Comparison of ENCODE assay signal across 19 cellular contexts in the genomic region with DNA sequence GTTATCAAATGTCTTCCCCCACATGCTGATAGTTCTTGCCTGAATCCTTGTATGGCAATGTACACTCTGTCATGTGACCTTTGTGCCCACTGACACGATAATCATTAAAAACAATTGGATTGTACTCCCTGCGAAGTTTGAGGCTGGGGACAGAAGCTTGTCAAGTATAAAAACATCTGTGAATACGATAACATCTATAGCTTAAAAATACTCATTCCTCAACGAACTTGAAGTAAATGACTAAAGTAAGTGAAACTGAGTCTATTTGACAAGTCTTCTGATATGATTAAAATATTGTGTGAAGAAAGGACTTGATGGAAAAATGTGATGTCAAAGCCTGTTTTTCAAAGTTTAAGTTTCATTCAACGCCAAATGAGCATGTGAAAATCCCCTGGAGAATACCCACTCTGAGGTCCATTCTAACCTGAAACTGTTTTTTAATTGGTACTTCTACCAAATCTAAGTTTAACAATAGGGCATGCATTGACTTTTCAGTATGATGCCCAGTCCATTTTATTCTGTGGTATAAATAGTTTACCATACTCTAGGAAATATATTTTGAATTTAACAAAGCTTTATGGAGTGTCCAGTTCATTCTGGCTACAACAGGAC.
A peak's percentile ranks its signal among the peaks of the same experiment; 100 is the strongest.
DNase-seq lines count a peak whose midpoint lies in the region; ATAC-seq, FAIRE-seq and TF ChIP-seq lines count a peak whose summit lies in the region.
"Had no signal": no experiment of that assay in that cellular context is flagged by ENCODE, and none has a peak within 500 bp of the region (broad histone marks: within the 10 kb centered on the region; RNA-seq: fewer than 3 reads in every experiment).

No MANE protein-coding gene starts in this region.

- H3K27me3 ChIP-seq in OCI-LY3 (ENCODE audit: low read depth, low read length) (no peaks in the 10 kb centered on the region), GM12878 (replicated peaks in 1 of 2; ENCODE audit: control insufficient read depth in 2 of 2, insufficient read depth in 2 of 2, low read length in 1 of 2) (no peaks in the 10 kb centered on the region), SK-N-SH (ENCODE audit: insufficient read depth) (no peaks in the 10 kb centered on the region)

- H3K27me3 Mint-ChIP-seq in activated T-cell treated with anti-CD3 and anti-CD28 coated beads, Interleukin-2, amount 50 U/mL, for 24 hours = peaks cover 10% of the 10 kb centered on the region
- H3K27me3 Mint-ChIP-seq: CD4-positive, alpha-beta T cell had no signal

- in situ Hi-C loops in GM12878 (cut with MboI) = no loop called here

- no TSS peak for BruUV-seq in GM12878 (replicated peaks; lab: Mats Ljungman, UMichigan)

- H3K4me3 ChIP-seq in GM12865 (ENCODE audit: low read depth, low read length) (no peak overlapping the region), OCI-LY3 (ENCODE audit: low read length) (peak overlapping the region; percentile 53), GM12878 (no peak overlapping the region), SK-N-SH (ENCODE audit: low read depth in 2 of 2, low read length in 1 of 2) (no peak overlapping the region)

- WGBS in GM12878 (ENCODE audit: insufficient coverage, insufficient replicate concordance, low lambda C conversion rate, missing lambda C conversion rate) = 2% methylated on average over 5 of the region's 5 CpGs
- WGBS in SK-N-SH (ENCODE audit: low lambda C conversion rate) = 2% methylated on average over 5 of the region's 5 CpGs

- TF ChIP-seq CTCF in GM12865 (IDR thresholded peaks at IDR 0.05; ENCODE audit: insufficient read depth, low read depth, low read length, missing control alignments) = no peak
- TF ChIP-seq CTCF in OCI-LY3 (IDR thresholded peaks at IDR 0.05; ENCODE audit: low read depth, low read length) = no peak
- no peak for TF ChIP-seq CTCF in GM12878 (IDR thresholded peaks at IDR 0.05 in 2 of 3, conservative IDR thresholded peaks at IDR 0.05 in 1 of 3; ENCODE audit: control insufficient read depth in 2 of 3, extremely low read depth in 1 of 3, insufficient read depth in 1 of 3, low read depth in 3 of 3, low read length in 3 of 3)
- TF ChIP-seq CTCF in SK-N-SH (IDR thresholded peaks at IDR 0.05) = no peak

- H3K27ac Mint-ChIP-seq in activated T-cell treated with anti-CD3 and anti-CD28 coated beads, Interleukin-2, amount 50 U/mL, for 24 hours = peak overlapping the region; percentile 93
- H3K27ac Mint-ChIP-seq: CD4-positive, alpha-beta T cell had no signal

- DNase-seq in activated T-cell treated with anti-CD3 and anti-CD28 coated beads, Interleukin-2, amount 50 U/mL, for 24 hours = no peak
- DNase-seq in activated T-cell treated with anti-CD3 and anti-CD28 coated beads for 4 hours (no peak), GM12865 (ENCODE audit: low read depth) (peak; percentile 4), GM12878 (ENCODE audit: low read depth, low spot score) (peak; percentile 3), erythroblast (lab: John Stamatoyannopoulos, UW) (no peak), SK-N-SH (no peak)
- DNase-seq: ACHN; Calu3; CD4-positive, alpha-beta T cell; GOT3; Karpas-422; MM.1S; NCI-H1105; NCI-H1694 treated with DMSO at 0.1 percent for 48 hours; NCI-H345; NCI-H526 treated with DMSO at 0.1 percent for 48 hours; NK-92 treated with Interleukin-12 subunit alpha and Interleukin-12 subunit beta, amount 100 ng/mL, for 24 hours had no signal

- peak overlapping the region; percentile 25; the same call in 1 of the 2 replicates for H3K9ac ChIP-seq in OCI-LY3 (ENCODE audit: low read length)
- H3K9ac ChIP-seq in GM12878 (ENCODE audit: control insufficient read depth, insufficient read depth, low read length) = no peak overlapping the region
- H3K9ac ChIP-seq in SK-N-SH = no peak overlapping the region

- H3K9me3 Mint-ChIP-seq in activated T-cell treated with anti-CD3 and anti-CD28 coated beads, Interleukin-2, amount 50 U/mL, for 24 hours = no peaks in the 10 kb centered on the region
- H3K9me3 Mint-ChIP-seq: CD4-positive, alpha-beta T cell had no signal

- RAD21 ChIA-PET in GM12878 (lab: Charles Lee; ENCODE audit: unreplicated experiment) = interaction anchor here (1.5 kb wide), 1 partner anchor 34 kb away, joined by 6 read pairs; no protein-coding TSS in a partner anchor

- TF ChIP-seq EP300 in GM12878 (IDR thresholded peaks at IDR 0.05; ENCODE audit: borderline replicate concordance in 1 of 2, control insufficient read depth in 1 of 2, low read depth in 2 of 2, low read length in 2 of 2) (peak in 1 of 2 experiments; percentile 31; a peak in 1 of 4 replicates), SK-N-SH (IDR thresholded peaks at IDR 0.05; ENCODE audit: borderline replicate concordance in 1 of 2, low read depth in 1 of 2, low read length in 1 of 2) (no peak)

- POLR2A ChIA-PET in GM12878 (lab: Charles Lee) = interaction anchor here (1.4 kb wide), 1 partner anchor 117 kb away, joined by 4 read pairs; no protein-coding TSS in a partner anchor
- POLR2A ChIA-PET in SK-N-SH (lab: Yijun Ruan, JAX) = no interaction called here

- TF ChIP-seq POLR2A in GM12878 (IDR thresholded peaks at IDR 0.05; ENCODE audit: low read depth, low read length) (no peak), erythroblast (IDR thresholded peaks at IDR 0.05; ENCODE audit: low read length) (no peak)

- peaks cover 66% of the 10 kb centered on the region for H3K4me1 ChIP-seq in OCI-LY3 (ENCODE audit: low read length)
- H3K4me1 ChIP-seq in GM12878 (ENCODE audit: control insufficient read depth, insufficient read depth, low read length) = no peaks in the 10 kb centered on the region
- no peaks in the 10 kb centered on the region for H3K4me1 ChIP-seq in SK-N-SH (ENCODE audit: control insufficient read depth in 1 of 2, insufficient read depth in 2 of 2, low read depth in 1 of 2, low read length in 1 of 2)

- peak overlapping the region; percentile 80 for H3K27ac ChIP-seq in OCI-LY3 (ENCODE audit: low read length)
- no peak overlapping the region for H3K27ac ChIP-seq in GM12878 (ENCODE audit: control insufficient read depth, insufficient read depth)
- no peak overlapping the region for H3K27ac ChIP-seq in SK-N-SH (ENCODE audit: low read depth in 2 of 2, low read length in 1 of 2)

- H2AFZ ChIP-seq in OCI-LY3 (ENCODE audit: low read depth, low read length) (peak overlapping the region; percentile 80), GM12878 (ENCODE audit: control insufficient read depth, low read depth, low read length) (no peak overlapping the region; the same call in 1 of the 2 replicates), SK-N-SH (ENCODE audit: low read depth) (no peak overlapping the region)

- H3K79me2 ChIP-seq in OCI-LY3 (ENCODE audit: low read length) (no peaks in the 10 kb centered on the region), GM12878 (ENCODE audit: control insufficient read depth, insufficient read depth, low read length) (no peaks in the 10 kb centered on the region), SK-N-SH (ENCODE audit: insufficient read depth) (no peaks in the 10 kb centered on the region)

- no peaks in the 10 kb centered on the region for H3K9me3 ChIP-seq in OCI-LY3 (ENCODE audit: insufficient read depth, low read length)
- no peaks in the 10 kb centered on the region for H3K9me3 ChIP-seq in GM12878 (replicated peaks; ENCODE audit: control insufficient read depth, insufficient read depth, low read length)
- H3K9me3 ChIP-seq in SK-N-SH = no peaks in the 10 kb centered on the region

- H3K4me3 Mint-ChIP-seq in activated T-cell treated with anti-CD3 and anti-CD28 coated beads, Interleukin-2, amount 50 U/mL, for 24 hours = no peak overlapping the region
- H3K4me3 Mint-ChIP-seq: CD4-positive, alpha-beta T cell had no signal

- CTCF ChIA-PET in GM12878 (lab: Yijun Ruan, JAX) = interaction anchor here (0.6 to 1.5 kb wide), 3 partner anchors 8 to 54 kb away, joined by 3 to 4 read pairs (median 3); no protein-coding TSS in a partner anchor
- CTCF ChIA-PET in SK-N-SH (lab: Yijun Ruan, JAX) = no interaction called here

- no peaks in the 10 kb centered on the region for H3K9me2 ChIP-seq in SK-N-SH

- no peak for FAIRE-seq in GM12878 (lab: Jason Lieb, UNC)
- FAIRE-seq: HepG2 had no signal

- peaks cover 78% of the 10 kb centered on the region for H3K4me1 Mint-ChIP-seq in activated T-cell treated with anti-CD3 and anti-CD28 coated beads, Interleukin-2, amount 50 U/mL, for 24 hours (ENCODE audit: low read depth)

- peak; percentile 80 for ATAC-seq in GM12878
- ATAC-seq: HepG2 had no signal

- intact Hi-C loops in GM12878 (cut with micrococcal nuclease; ENCODE audit: unreplicated experiment) = no loop called here

- H3K36me3 ChIP-seq in OCI-LY3 (replicated peaks; ENCODE audit: low read depth, low read length) (peaks cover 3% of the 10 kb centered on the region), GM12878 (ENCODE audit: control insufficient read depth in 2 of 2, insufficient read depth in 2 of 2, low read length in 1 of 2) (no peaks in the 10 kb centered on the region), SK-N-SH (replicated peaks in 1 of 2; ENCODE audit: control insufficient read depth in 1 of 2, insufficient read depth in 2 of 2, low read length in 1 of 2) (no peaks in the 10 kb centered on the region)

- SMC1A ChIA-PET in GM12878 (lab: Charles Lee; ENCODE audit: uncharacterized antibody, unreplicated experiment) = interaction anchor here (0.8 to 1.9 kb wide), 11 partner anchors 16 to 101 kb away, joined by 3 to 10 read pairs (median 3); no protein-coding TSS in a partner anchor

- no peaks in the 10 kb centered on the region for H3K36me3 Mint-ChIP-seq in activated T-cell treated with anti-CD3 and anti-CD28 coated beads, Interleukin-2, amount 50 U/mL, for 24 hours (ENCODE audit: low read depth)

- H4K20me1 ChIP-seq in OCI-LY3 (ENCODE audit: insufficient read depth, low read length) (no peaks in the 10 kb centered on the region), GM12878 (ENCODE audit: control insufficient read depth, insufficient read depth) (no peaks in the 10 kb centered on the region), SK-N-SH (ENCODE audit: insufficient read depth) (no peaks in the 10 kb centered on the region)

- no peaks in the 10 kb centered on the region for H3F3A ChIP-seq in SK-N-SH (replicated peaks; ENCODE audit: insufficient read depth)

- peak overlapping the region; percentile 68 for H3K4me2 ChIP-seq in OCI-LY3 (ENCODE audit: low read length)
- H3K4me2 ChIP-seq in GM12878 (ENCODE audit: control insufficient read depth, insufficient read depth) = no peak overlapping the region
- H3K4me2 ChIP-seq in SK-N-SH = no peak overlapping the region

- TF ChIP-seq RAD21 in GM12878 (IDR thresholded peaks at IDR 0.05; ENCODE audit: insufficient read depth, low read depth, low read length) = no peak
- no peak for TF ChIP-seq RAD21 in SK-N-SH (IDR thresholded peaks at IDR 0.05; ENCODE audit: low read length)

TF ChIP-seq in GM12878, 131 proteins besides CTCF, POLR2A, EP300 and RAD21 (continues in another document):
- TF ChIP-seq RUNX3 (IDR thresholded peaks at IDR 0.05; ENCODE audit: low read length) = peak; percentile 19; the same call in 1 of the 2 replicates
- peak; percentile 25; the same call in 1 of the 2 replicates for TF ChIP-seq FOXM1 (IDR thresholded peaks at IDR 0.05; ENCODE audit: low read depth, low read length)
- TF ChIP-seq RBBP5 (conservative IDR thresholded peaks at IDR 0.05) = no peak

Comparison
In these comparisons a context has a peak if more than half of its experiments do, and no peak if none do; other contexts are left out.
1. DNase-seq: peak in GM12865 (single experiment) and GM12878 (single experiment); none in activated T-cell treated with anti-CD3 and anti-CD28 coated beads, Interleukin-2, amount 50 U/mL, for 24 hours (single experiment), activated T-cell treated with anti-CD3 and anti-CD28 coated beads for 4 hours (single experiment), erythroblast (0 of 2) and SK-N-SH (single experiment).